Comparison of ENCODE assay signal across 8 cellular contexts in the genomic region with DNA sequence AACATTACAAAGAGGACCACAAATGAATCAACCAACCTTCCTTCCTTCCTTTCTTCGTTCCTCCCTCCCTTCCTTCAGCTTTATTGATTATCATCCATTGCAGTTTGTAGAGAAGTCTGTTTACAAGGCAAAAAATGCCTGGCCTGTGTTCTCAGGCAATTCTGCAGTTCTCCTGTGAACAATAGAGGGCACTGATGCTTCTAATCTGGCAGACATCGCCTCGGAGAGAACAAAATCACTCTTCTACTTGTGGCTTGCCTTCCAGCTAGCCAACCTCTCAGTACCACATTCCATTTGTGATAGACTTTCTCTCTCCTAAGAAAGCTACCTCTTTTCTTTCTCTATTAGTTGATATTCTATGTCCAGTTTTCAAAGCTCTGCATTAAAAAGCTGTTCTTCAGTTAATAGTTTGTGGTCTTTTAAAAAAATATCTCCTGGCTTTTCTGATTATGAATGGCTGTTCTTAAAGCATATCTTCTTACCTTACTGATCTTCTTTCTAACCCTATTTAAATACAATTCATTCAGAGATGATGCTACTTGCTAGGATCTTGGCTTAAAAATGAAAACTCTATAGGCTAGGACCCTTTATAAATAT. TPM values are rescaled to one million over a fixed set of nuclear protein-coding genes. Genes with fewer than 3 reads are reported as not detected.
DNase-seq lines count a peak whose midpoint lies in the region; ATAC-seq and TF ChIP-seq lines count a peak whose summit lies in the region.

No MANE protein-coding gene starts in this region.

- DNase-seq in AG10803 (ENCODE audit: low read depth) (peak; percentile 57), NCI-H1048 (lab: John Stamatoyannopoulos, UW) (peak; percentile 51), SK-MEL-5 (ENCODE audit: low read depth, low spot score) (peak; percentile 86), fibroblast of pulmonary artery (ENCODE audit: low read depth) (peak; percentile 69), osteocyte (ENCODE audit: extremely low spot score, unreplicated experiment) (no peak), lower leg skin (ENCODE audit: low spot score in 2 of 2) (no peak)
- no peak for DNase-seq in activated T-helper 1 cell treated with anti-CD3 and anti-CD28 coated beads, Interleukin-12 subunit alpha, Interleukin-12 subunit beta, Interleukin-2, Interleukin-4 antibody, amounts not matched to agents 30 ng/mL and 10 ng/mL and 1 ng/mL, durations not matched to agents 14 hours and 24 hours and 36 hours (ENCODE audit: low spot score)

- no peaks in the 10 kb centered on the region for H3K9me3 Mint-ChIP-seq in osteocyte (ENCODE audit: unreplicated experiment)
- no peaks in the 10 kb centered on the region for H3K9me3 Mint-ChIP-seq in activated T-helper 1 cell treated with anti-CD3 and anti-CD28 coated beads, Interleukin-12 subunit alpha, Interleukin-12 subunit beta, Interleukin-2, Interleukin-4 antibody, amounts not matched to agents 30 ng/mL and 10 ng/mL and 1 ng/mL, durations not matched to agents 14 hours and 24 hours and 36 hours

- intact Hi-C loops in activated T-helper 1 cell treated with anti-CD3 and anti-CD28 coated beads, Interleukin-12 subunit alpha, Interleukin-12 subunit beta, Interleukin-2, Interleukin-4 antibody, amounts not matched to agents 30 ng/mL and 10 ng/mL and 1 ng/mL, durations not matched to agents 14 hours and 24 hours and 36 hours (cut with micrococcal nuclease) = no loop called here
- intact Hi-C loops in lower leg skin (cut with DNase I; ENCODE audit: low total_unique reads) = no loop called here

- 6 to 7% methylated on average over 3 of the region's 3 CpGs for WGBS in lower leg skin, 2 donors

- in situ Hi-C loops in SK-MEL-5 (cut with HindIII; ENCODE audit: low pct_unique_long_range_greater_than_20kb, low sequenced_read_pairs) = no loop called here

- TF ChIP-seq CTCF in AG10803 (conservative IDR thresholded peaks at IDR 0.05; ENCODE audit: low read length) (peak; percentile 75), fibroblast of pulmonary artery (IDR thresholded peaks at IDR 0.05; ENCODE audit: low read length, missing control alignments) (peak; percentile 84), osteocyte (IDR thresholded peaks at IDR 0.05) (peak; percentile 66), lower leg skin (IDR thresholded peaks at IDR 0.05) (no peak)

- H3K27ac Mint-ChIP-seq in osteocyte (ENCODE audit: unreplicated experiment) = no peak overlapping the region
- H3K27ac Mint-ChIP-seq in activated T-helper 1 cell treated with anti-CD3 and anti-CD28 coated beads, Interleukin-12 subunit alpha, Interleukin-12 subunit beta, Interleukin-2, Interleukin-4 antibody, amounts not matched to agents 30 ng/mL and 10 ng/mL and 1 ng/mL, durations not matched to agents 14 hours and 24 hours and 36 hours = no peak overlapping the region

- no peaks in the 10 kb centered on the region for H3K36me3 Mint-ChIP-seq in osteocyte (ENCODE audit: unreplicated experiment)
- H3K36me3 Mint-ChIP-seq in activated T-helper 1 cell treated with anti-CD3 and anti-CD28 coated beads, Interleukin-12 subunit alpha, Interleukin-12 subunit beta, Interleukin-2, Interleukin-4 antibody, amounts not matched to agents 30 ng/mL and 10 ng/mL and 1 ng/mL, durations not matched to agents 14 hours and 24 hours and 36 hours (ENCODE audit: low read depth) = no peaks in the 10 kb centered on the region

- H3K4me3 ChIP-seq in AG10803 (ENCODE audit: low read length) (no peak overlapping the region), fibroblast of pulmonary artery (replicated peaks; ENCODE audit: low read depth, low read length) (no peak overlapping the region), lower leg skin (ENCODE audit: low read depth, poor library complexity, severe bottlenecking) (no peak overlapping the region)

- H3K4me1 Mint-ChIP-seq in osteocyte (ENCODE audit: unreplicated experiment) = no peaks in the 10 kb centered on the region
- no peaks in the 10 kb centered on the region for H3K4me1 Mint-ChIP-seq in activated T-helper 1 cell treated with anti-CD3 and anti-CD28 coated beads, Interleukin-12 subunit alpha, Interleukin-12 subunit beta, Interleukin-2, Interleukin-4 antibody, amounts not matched to agents 30 ng/mL and 10 ng/mL and 1 ng/mL, durations not matched to agents 14 hours and 24 hours and 36 hours (ENCODE audit: low read depth)

- peak; percentile 63 for ATAC-seq in GM21390 (IDR thresholded peaks at IDR 0.05; ENCODE audit: unreplicated experiment)

- H3K4me3 Mint-ChIP-seq in osteocyte (ENCODE audit: unreplicated experiment) = no peak overlapping the region
- no peak overlapping the region for H3K4me3 Mint-ChIP-seq in activated T-helper 1 cell treated with anti-CD3 and anti-CD28 coated beads, Interleukin-12 subunit alpha, Interleukin-12 subunit beta, Interleukin-2, Interleukin-4 antibody, amounts not matched to agents 30 ng/mL and 10 ng/mL and 1 ng/mL, durations not matched to agents 14 hours and 24 hours and 36 hours

- no peak for TF ChIP-seq POLR2A in lower leg skin (IDR thresholded peaks at IDR 0.05)

- H3K27me3 Mint-ChIP-seq in osteocyte (ENCODE audit: unreplicated experiment) = peaks cover 5% of the 10 kb centered on the region
- H3K27me3 Mint-ChIP-seq in activated T-helper 1 cell treated with anti-CD3 and anti-CD28 coated beads, Interleukin-12 subunit alpha, Interleukin-12 subunit beta, Interleukin-2, Interleukin-4 antibody, amounts not matched to agents 30 ng/mL and 10 ng/mL and 1 ng/mL, durations not matched to agents 14 hours and 24 hours and 36 hours (ENCODE audit: insufficient read depth) = no peaks in the 10 kb centered on the region

RNA-seq across cellular contexts. Expression of a gene that starts 26.9 kb away (rescaled TPM):
- total RNA-seq in SK-MEL-5 (2014; rRNA removed; shearing (Covaris generic)) = 0.90 and 1.0 TPM in 2 replicates
- polyA plus RNA-seq in SK-MEL-5 (2015; cell fraction: cytosol; rRNA removed) = 0.33 and 0.44 TPM in 2 replicates
- polyA plus RNA-seq in SK-MEL-5 (2015; cell fraction: nucleus; rRNA removed) = 0.43 and 0.70 TPM in 2 replicates
- total RNA-seq in osteocyte (not detected in 2 replicates), lower leg skin (1 to 10 TPM in 3 of 4 donors, under 1 TPM in 1; 0.76 to 7.0 (median 5.2) TPM)
- total RNA-seq in activated T-helper 1 cell treated with anti-CD3 and anti-CD28 coated beads, Interleukin-12 subunit alpha, Interleukin-12 subunit beta, Interleukin-2, Interleukin-4 antibody, amounts not matched to agents 30 ng/mL and 10 ng/mL and 1 ng/mL, durations not matched to agents 14 hours and 24 hours and 36 hours = not detected in 2 replicates

Comparison
In these comparisons a context has a peak if more than half of its experiments do, and no peak if none do; other contexts are left out.
1. DNase-seq: peak in AG10803 (single experiment), NCI-H1048 (single experiment), SK-MEL-5 (single experiment) and fibroblast of pulmonary artery (single experiment); none in osteocyte (single experiment), activated T-helper 1 cell treated with anti-CD3 and anti-CD28 coated beads, Interleukin-12 subunit alpha, Interleukin-12 subunit beta, Interleukin-2, Interleukin-4 antibody, amounts not matched to agents 30 ng/mL and 10 ng/mL and 1 ng/mL, durations not matched to agents 14 hours and 24 hours and 36 hours (single experiment) and lower leg skin (0 of 2).
2. CTCF ChIP-seq: peak in AG10803 (single experiment), fibroblast of pulmonary artery (single experiment) and osteocyte (single experiment); none in lower leg skin (0 of 3).